2 cellular contexts compared by ENCODE assay signal in genomic region chr20:43667341-43668132, GRCh38.
TF ChIP-seq lines count a peak whose summit lies in the region.

No MANE protein-coding gene starts in this region.

TF ChIP-seq in HCT116, 20 proteins besides CTCF, POLR2A, EP300 and RAD21:
- TF ChIP-seq TCF7L2 (IDR thresholded peaks at IDR 0.05; ENCODE audit: borderline replicate concordance, extremely low read depth, insufficient read depth, insufficient read length) (no peak), ZBTB33 (IDR thresholded peaks at IDR 0.05; ENCODE audit: extremely low read depth, insufficient replicate concordance, low read length) (no peak), EZH2phosphoT487 (IDR thresholded peaks at IDR 0.05; ENCODE audit: borderline replicate concordance) (no peak), SP1 (IDR thresholded peaks at IDR 0.05; ENCODE audit: low read depth) (no peak), CBX3 (IDR thresholded peaks at IDR 0.05; ENCODE audit: low read depth) (no peak), MAX (IDR thresholded peaks at IDR 0.05) (no peak), CEBPB (IDR thresholded peaks at IDR 0.05; ENCODE audit: low read depth) (no peak), ZFX (IDR thresholded peaks at IDR 0.05) (peak; percentile 42; the same call in 1 of the 2 replicates)

TF ChIP-seq in GM12878, 131 proteins besides CTCF, POLR2A, EP300 and RAD21:
- peak; percentile 60; the same call in 1 of the 2 replicates for TF ChIP-seq EED (IDR thresholded peaks at IDR 0.05; ENCODE audit: low read depth)
- no peak for TF ChIP-seq ESRRA (IDR thresholded peaks at IDR 0.05; ENCODE audit: low read length)
- TF ChIP-seq NFYA (IDR thresholded peaks at IDR 0.05; ENCODE audit: borderline replicate concordance, low read depth, low read length): no peak
- peak; percentile 80 for TF ChIP-seq MEF2B (IDR thresholded peaks at IDR 0.05; ENCODE audit: partially characterized antibody, poor library complexity, severe bottlenecking)
- TF ChIP-seq PAX5 (IDR thresholded peaks at IDR 0.05; ENCODE audit: borderline replicate concordance, low read depth, low read length): no peak
- TF ChIP-seq ETV6 (conservative IDR thresholded peaks at IDR 0.05 in 1 of 2, IDR thresholded peaks at IDR 0.05 in 1 of 2; ENCODE audit: borderline replicate concordance in 1 of 2, low read depth in 1 of 2): no peak
- no peak for TF ChIP-seq PRDM15 (CRISPR knock-in tag; IDR thresholded peaks at IDR 0.05)
- TF ChIP-seq HDAC2 (IDR thresholded peaks at IDR 0.05): no peak
- no peak for TF ChIP-seq SIX5 (IDR thresholded peaks at IDR 0.05; ENCODE audit: low read depth, low read length, severe bottlenecking)
- TF ChIP-seq YY1 (IDR thresholded peaks at IDR 0.05; ENCODE audit: low read depth, low read length): 0 out of 2 replicates have a peak, but pooled peaks have one; percentile 21
- TF ChIP-seq TCF7 (IDR thresholded peaks at IDR 0.05; ENCODE audit: borderline replicate concordance): no peak
- TF ChIP-seq TBL1XR1 (IDR thresholded peaks at IDR 0.05; ENCODE audit: low read depth, low read length): no peak
- TF ChIP-seq TARDBP (IDR thresholded peaks at IDR 0.05; ENCODE audit: borderline replicate concordance): no peak
- no peak for TF ChIP-seq NBN (IDR thresholded peaks at IDR 0.05)
- TF ChIP-seq SMARCA5 (IDR thresholded peaks at IDR 0.05): no peak
- TF ChIP-seq IKZF1 (conservative IDR thresholded peaks at IDR 0.05): peak; percentile 56; the same call in 1 of the 2 replicates
- TF ChIP-seq MAX (IDR thresholded peaks at IDR 0.05; ENCODE audit: low read depth, low read length): no peak
- TF ChIP-seq STAT1 (conservative IDR thresholded peaks at IDR 0.05): no peak
- TF ChIP-seq ATF2 (IDR thresholded peaks at IDR 0.05; ENCODE audit: low read length): no peak
- TF ChIP-seq E2F8 (IDR thresholded peaks at IDR 0.05; ENCODE audit: low read depth, partially characterized antibody): no peak
- TF ChIP-seq BRCA1 (IDR thresholded peaks at IDR 0.05; ENCODE audit: low read depth, low read length): no peak
- no peak for TF ChIP-seq NFIC (IDR thresholded peaks at IDR 0.05; ENCODE audit: low read depth, low read length)
- no peak for TF ChIP-seq RAD51 (IDR thresholded peaks at IDR 0.05)
- peak; percentile 19 for TF ChIP-seq RUNX3 (IDR thresholded peaks at IDR 0.05; ENCODE audit: low read length)
- TF ChIP-seq GATAD2B (conservative IDR thresholded peaks at IDR 0.05; ENCODE audit: low read depth): no peak
- TF ChIP-seq NR2C1 (IDR thresholded peaks at IDR 0.05): no peak
- TF ChIP-seq ZNF592 (IDR thresholded peaks at IDR 0.05): no peak
- no peak for TF ChIP-seq SMC3 (IDR thresholded peaks at IDR 0.05; ENCODE audit: borderline replicate concordance, low read length)
- no peak for TF ChIP-seq PKNOX1 (IDR thresholded peaks at IDR 0.05)
- 0 out of 2 replicates have a peak, but pooled peaks have one; percentile 36 for TF ChIP-seq ATF7 (IDR thresholded peaks at IDR 0.05; ENCODE audit: low read depth)
TF ChIP-seq in GM12878: peak in this region for 6.
